Comparison of ENCODE assay signal across 8 cellular contexts in the genomic region with DNA sequence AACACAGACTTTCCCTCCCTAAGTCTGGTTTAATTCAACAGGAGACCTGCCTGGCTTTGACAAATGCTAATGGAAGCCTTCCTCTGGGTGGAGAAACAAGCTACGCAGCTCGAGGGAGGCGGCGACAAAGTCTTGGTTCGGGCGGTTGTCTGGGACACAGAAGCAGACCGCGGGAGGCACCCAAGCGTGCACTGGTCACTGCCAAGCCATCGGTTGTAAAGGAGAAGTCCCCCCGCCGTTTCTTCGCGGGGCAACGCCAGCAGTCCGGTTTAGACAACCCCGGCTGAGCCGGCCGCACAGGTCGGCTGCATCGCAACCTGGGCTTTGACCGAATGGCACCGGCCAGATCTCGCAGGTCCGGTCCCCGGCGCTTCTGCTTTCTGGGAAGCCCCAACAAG. TPM values are rescaled to one million over a fixed set of nuclear protein-coding genes. Genes with fewer than 3 reads are reported as not detected.
DNase-seq lines count a peak whose midpoint lies in the region; ATAC-seq and TF ChIP-seq lines count a peak whose summit lies in the region.

No MANE protein-coding gene starts in this region.

- no peaks in the 10 kb centered on the region for H3K27me3 ChIP-seq in GM23338 (ENCODE audit: insufficient read depth)

- H2AFZ ChIP-seq in GM23338 = no peak overlapping the region

- no peaks in the 10 kb centered on the region for H3K27me3 Mint-ChIP-seq in GM23338 (ENCODE audit: insufficient read depth, low read depth, poor library complexity)

- intact Hi-C loops in Right ventricle myocardium inferior (cut with DNase I) = loop anchor here (2.0 to 5.0 kb wide), 3 partner anchors 16 to 111 kb away; partner anchors contain the start of genes ROGDI and SEC14L5

- TF ChIP-seq CTCF in GM10266 (IDR thresholded peaks at IDR 0.05; ENCODE audit: control insufficient read depth, insufficient read depth, low read depth, missing control alignments) (no peak), GM23338 (conservative IDR thresholded peaks at IDR 0.05; ENCODE audit: low read depth in 2 of 2) (no peak), omental fat pad (IDR thresholded peaks at IDR 0.05) (no peak)

- H3F3A ChIP-seq in GM23338 (replicated peaks; ENCODE audit: low read depth) = peaks cover 14% of the 10 kb centered on the region

- H3K79me2 ChIP-seq in GM23338 (replicated peaks; ENCODE audit: insufficient read depth) = peaks cover 79% of the 10 kb centered on the region

- H3K27ac ChIP-seq in GM23338 (ENCODE audit: low read depth) = 0 out of 2 replicates have a peak overlapping the region, but pooled peaks have one; percentile 78

- H3K9me2 ChIP-seq in GM23338 (ENCODE audit: insufficient read depth) = no peaks in the 10 kb centered on the region

- H3K4me3 ChIP-seq in GM23338 = peak overlapping the region; percentile 92

- H3K27ac Mint-ChIP-seq in GM23338 = peak overlapping the region; percentile 59; the same call in 1 of the 2 replicates

- no peaks in the 10 kb centered on the region for H3K9me3 Mint-ChIP-seq in GM23338

- DNase-seq in GM10266 (ENCODE audit: extremely low spot score) = peak; percentile 51
- DNase-seq in GM23338 (ENCODE audit: low spot score) = peak; percentile 53
- DNase-seq in M059J (ENCODE audit: low read depth) = peak; percentile 64
- peak; percentile 13 for DNase-seq in activated naive CD4-positive, alpha-beta T cell treated with anti-CD3 and anti-CD28 coated beads, Interleukin-2, amount 50 U/mL, for 16 hours
- peak; percentile 78 for DNase-seq in Right ventricle myocardium inferior (ENCODE audit: missing footprints)
- peak; percentile 40 for DNase-seq in omental fat pad (ENCODE audit: low spot score)
- DNase-seq in G401 (ENCODE audit: low spot score) = no peak

- peaks cover 48% of the 10 kb centered on the region for H4K20me1 ChIP-seq in GM23338 (replicated peaks; ENCODE audit: insufficient read depth)

- peak overlapping the region; percentile 84 for H3K4me2 ChIP-seq in GM23338

- in situ Hi-C loops in G401 (cut with HindIII; ENCODE audit: low sequenced_read_pairs) = no loop called here

- peaks cover 25% of the 10 kb centered on the region; the same call in 2 of the 3 replicates for H3K4me1 Mint-ChIP-seq in GM23338

- ATAC-seq in GM23338 = peak; percentile 16
- peak; percentile 24 for ATAC-seq in Right ventricle myocardium inferior
- peak; percentile 2 for ATAC-seq in omental fat pad (ENCODE audit: low FRiP score)
- ATAC-seq in HG03457 (IDR thresholded peaks at IDR 0.05; ENCODE audit: unreplicated experiment) = no peak

- peaks cover 33% of the 10 kb centered on the region for H3K36me3 ChIP-seq in GM23338 (ENCODE audit: insufficient read depth)

- peaks cover 45% of the 10 kb centered on the region for H3K36me3 Mint-ChIP-seq in GM23338 (ENCODE audit: low read depth)

- peak overlapping the region; percentile 87 for H3K4me3 Mint-ChIP-seq in GM23338

- H3K4me1 ChIP-seq in GM23338 (ENCODE audit: insufficient read depth) = peaks cover 11% of the 10 kb centered on the region

TF ChIP-seq in GM23338, 12 proteins besides CTCF, POLR2A, EP300 and RAD21:
- TF ChIP-seq JUNB (IDR thresholded peaks at IDR 0.05; ENCODE audit: unreplicated experiment) (no peak), ZNF114 (CRISPR knock-in tag; IDR thresholded peaks at IDR 0.05) (no peak), ZNF462 (CRISPR knock-in tag; IDR thresholded peaks at IDR 0.05) (no peak), EZH2 (IDR thresholded peaks at IDR 0.05; ENCODE audit: low read depth, unreplicated experiment) (no peak), POLR2AphosphoS5 (IDR thresholded peaks at IDR 0.05; ENCODE audit: low read depth) (no peak)

RNA-seq across cellular contexts. Expression of gene GLYR1, which starts 0.6 kb away (rescaled TPM):
- total RNA-seq in GM23338 (2014; rRNA removed; shearing (Covaris generic)) = 90.5 and 105 TPM in 2 replicates
- polyA plus RNA-seq in GM23338 (2016; fragmentation: Nextera tagmentation; extraction: Ambion mirVana) = 55.1 and 59.9 TPM in 2 replicates
- 24.9 and 42.0 TPM in 2 replicates for total RNA-seq in M059J (2014; rRNA removed; shearing (Covaris generic))
- total RNA-seq in Right ventricle myocardium inferior (88.8 TPM), omental fat pad (10 to 100 TPM; 44.4 to 56.0 (median 52.0) TPM)
- 79.9 and 82.0 TPM in 2 replicates for total RNA-seq in G401 (2014; rRNA removed; shearing (Covaris generic))

RNA-seq across cellular contexts. Expression of gene UBN1, which starts 0.8 kb away (rescaled TPM):
- total RNA-seq in GM23338 (2014; rRNA removed; shearing (Covaris generic)) = 39.9 and 46.8 TPM in 2 replicates
- 18.3 and 18.7 TPM in 2 replicates for polyA plus RNA-seq in GM23338 (2016; fragmentation: Nextera tagmentation; extraction: Ambion mirVana)
- 22.8 and 48.3 TPM in 2 replicates for total RNA-seq in M059J (2014; rRNA removed; shearing (Covaris generic))
- total RNA-seq in Right ventricle myocardium inferior (45.2 TPM), omental fat pad (10 to 100 TPM; 32.8 to 67.5 (median 41.1) TPM)
- total RNA-seq in G401 (2014; rRNA removed; shearing (Covaris generic)) = 22.6 and 24.7 TPM in 2 replicates

RNA-seq across cellular contexts. Expression of gene ROGDI, which starts 44.1 kb away (rescaled TPM):
- total RNA-seq in GM23338 (2014; rRNA removed; shearing (Covaris generic)) = 23.3 and 38.8 TPM in 2 replicates
- 30.3 and 31.9 TPM in 2 replicates for polyA plus RNA-seq in GM23338 (2016; fragmentation: Nextera tagmentation; extraction: Ambion mirVana)
- 18.9 and 21.7 TPM in 2 replicates for total RNA-seq in M059J (2014; rRNA removed; shearing (Covaris generic))
- 102 TPM for total RNA-seq in Right ventricle myocardium inferior
- total RNA-seq in omental fat pad = 1 to 10 TPM; 5.5 to 9.3 (median 8.0) TPM
- 25.9 and 30.4 TPM in 2 replicates for total RNA-seq in G401 (2014; rRNA removed; shearing (Covaris generic))

RNA-seq across cellular contexts. Expression of gene SMIM22, which starts 51.3 kb away (rescaled TPM):
- total RNA-seq in GM23338 (2014; rRNA removed; shearing (Covaris generic)) = not detected in 2 replicates
- polyA plus RNA-seq in GM23338 (2016; fragmentation: Nextera tagmentation; extraction: Ambion mirVana) = 1.3 and 1.4 TPM in 2 replicates
- not detected in 2 replicates for total RNA-seq in M059J (2014; rRNA removed; shearing (Covaris generic))
- total RNA-seq in Right ventricle myocardium inferior = not detected
- total RNA-seq in omental fat pad = not detected
- total RNA-seq in G401 (2014; rRNA removed; shearing (Covaris generic)) = not detected in 2 replicates

RNA-seq across cellular contexts. Expression of gene SEPTIN12, which starts 58.4 kb away (rescaled TPM):
- not detected in 2 replicates for total RNA-seq in GM23338 (2014; rRNA removed; shearing (Covaris generic))
- not detected in 2 replicates for polyA plus RNA-seq in GM23338 (2016; fragmentation: Nextera tagmentation; extraction: Ambion mirVana)
- not detected in 2 replicates for total RNA-seq in M059J (2014; rRNA removed; shearing (Covaris generic))
- not detected for total RNA-seq in Right ventricle myocardium inferior
- total RNA-seq in omental fat pad = not detected
- total RNA-seq in G401 (2014; rRNA removed; shearing (Covaris generic)) = not detected in 2 replicates
